Comparison of ENCODE assay signal across 31 cellular contexts in genomic region chr3:28900301-28900700, GRCh38.
"Had no signal": no experiment of that assay in that cellular context is flagged by ENCODE, and none has a peak within 500 bp of the region (broad histone marks: within the 10 kb centered on the region; RNA-seq: fewer than 3 reads in every experiment).

No MANE protein-coding gene starts in this region.

- ATAC-seq: activated CD8-positive, alpha-beta T cell treated with anti-CD3 and anti-CD28 coated beads for 36 hours; activated naive CD4-positive, alpha-beta T cell treated with anti-CD3 and anti-CD28 coated beads, Interleukin-2, amount 50 U/mL, for 72 hours; activated T-cell treated with anti-CD3 and anti-CD28 coated beads, Interleukin-2, amount 50 U/mL, for 4 hours; activated T-cell treated with anti-CD3 and anti-CD28 coated beads, Interleukin-2, amount 50 U/mL, for 72 hours; activated T-helper 17 cell treated with anti-CD3 and anti-CD28 coated beads, Interleukin-2, amount 50 U/mL, for 72 hours had no signal

- DNase-seq: activated B cell treated with CpG ODN at 0.5 μM for 24 hours; activated CD4-positive, alpha-beta memory T cell treated with anti-CD3 and anti-CD28 coated beads for 36 hours; activated CD4-positive, alpha-beta T cell treated with anti-CD3 and anti-CD28 coated beads for 4 hours; activated CD4-positive, alpha-beta T cell treated with anti-CD3 and anti-CD28 coated beads, Interleukin-2, amount 10 ng/mL, durations not matched to agents 24 days and 14 days; activated CD4-positive, alpha-beta T cell treated with anti-CD3 and anti-CD28 coated beads, Interleukin-2, amount 50 U/mL, for 1 hour; activated CD4-positive, alpha-beta T cell treated with anti-CD3 and anti-CD28 coated beads, Interleukin-2, amount 50 U/mL, for 4 hours; activated CD4-positive, CD25-positive, alpha-beta regulatory T cell treated with anti-CD3 and anti-CD28 coated beads, Interleukin-2, amount 50 U/mL, for 72 hours; activated CD8-positive, alpha-beta memory T cell treated with anti-CD3 and anti-CD28 coated beads, Interleukin-2, amount 50 U/mL, for 4 hours; activated CD8-positive, alpha-beta T cell treated with anti-CD3 and anti-CD28 coated beads for 36 hours; activated effector memory CD4-positive, alpha-beta T cell treated with anti-CD3 and anti-CD28 coated beads, Interleukin-2, amount 50 U/mL, for 16 hours; activated gamma-delta T cell treated with Interleukin-2 at 50 U/mL for 16 hours; activated naive CD4-positive, alpha-beta T cell; activated naive CD4-positive, alpha-beta T cell treated with anti-CD3 and anti-CD28 coated beads for 36 hours; activated naive CD4-positive, alpha-beta T cell treated with anti-CD3 and anti-CD28 coated beads, Interleukin-2, amount 50 U/mL, for 16 hours; activated naive CD8-positive, alpha-beta T cell treated with anti-CD3 and anti-CD28 coated beads for 36 hours; activated T-cell treated with anti-CD3 and anti-CD28 coated beads for 4 hours; activated T-cell treated with anti-CD3 and anti-CD28 coated beads, Interleukin-2, amount 50 U/mL, for 1 hour; activated T-cell treated with anti-CD3 and anti-CD28 coated beads, Interleukin-2, amount 50 U/mL, for 4 hours; activated T-cell treated with anti-CD3 and anti-CD28 coated beads, Interleukin-2, amount 50 U/mL, for 72 hours; amniotic stem cell; aorta; body of pancreas; brain microvascular endothelial cell; central memory CD4-positive, alpha-beta T cell; T-helper 1 cell; T-helper 2 cell; T-helper 9 cell had no signal

- H3K4me3 ChIP-seq: adrenal gland, body of pancreas, breast epithelium had no signal
